Comparison of ENCODE assay signal across 1 cellular context in genomic region chr9:70134360-70134759, GRCh38.
TF ChIP-seq lines count a peak whose summit lies in the region.

No MANE protein-coding gene starts in this region.

TF ChIP-seq in SK-N-SH treated with all-trans-retinoic acid at 6 μM for 48 hours, 23 proteins besides CTCF, POLR2A, EP300 and RAD21 (continued from another document):
- TF ChIP-seq ARNTL (CRISPR knock-in tag; IDR thresholded peaks at IDR 0.05; ENCODE audit: borderline replicate concordance, low read depth): no peak
- TF ChIP-seq ESRRG (CRISPR knock-in tag; IDR thresholded peaks at IDR 0.05): no peak
- no peak for TF ChIP-seq TOX (CRISPR knock-in tag; IDR thresholded peaks at IDR 0.05; ENCODE audit: borderline replicate concordance)
